Comparison of ENCODE assay signal across 8 cellular contexts in the genomic region with DNA sequence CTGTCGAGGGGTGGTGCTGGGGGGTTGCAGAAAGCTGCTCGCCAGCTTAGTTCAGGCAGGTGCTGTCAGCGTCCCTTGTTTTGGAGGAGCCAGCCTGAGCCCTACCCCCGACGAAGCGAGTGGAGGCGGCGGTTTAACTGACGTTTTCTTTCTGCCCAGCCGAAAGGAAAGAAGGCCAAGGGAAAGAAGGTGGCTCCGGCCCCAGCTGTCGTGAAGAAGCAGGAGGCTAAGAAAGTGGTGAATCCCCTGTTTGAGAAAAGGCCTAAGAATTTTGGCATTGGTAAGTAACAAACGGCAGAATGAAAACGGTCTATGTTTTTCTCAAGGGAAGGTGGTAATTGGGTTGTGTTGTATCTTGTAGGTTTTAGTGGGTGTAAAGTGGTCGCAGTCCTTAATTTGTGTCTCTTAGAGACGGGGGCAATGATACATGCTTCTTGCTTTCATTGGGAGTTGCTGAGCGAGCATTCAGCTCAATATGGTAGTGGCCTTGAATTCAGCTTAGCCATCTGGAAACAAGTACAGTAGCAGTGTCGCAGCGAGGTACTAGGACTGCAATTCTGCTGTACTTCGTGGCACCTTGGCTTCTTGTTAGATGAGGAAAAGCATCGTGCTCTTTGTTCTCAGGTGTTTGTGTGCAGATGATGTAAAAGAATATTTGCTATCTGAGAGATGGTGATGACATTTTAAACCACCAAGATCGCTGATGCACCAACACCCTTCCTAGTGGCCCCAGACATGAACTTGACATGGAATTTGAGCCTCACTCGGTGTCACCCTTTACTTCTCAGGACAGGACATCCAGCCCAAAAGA. TPM values are rescaled to one million over a fixed set of nuclear protein-coding genes. Genes with fewer than 3 reads are reported as not detected.
DNase-seq lines count a peak whose midpoint lies in the region; ATAC-seq lines count a peak whose summit lies in the region.

No MANE protein-coding gene starts in this region.

- peak overlapping the region; percentile 98 for H3K4me3 ChIP-seq in adipocyte (ENCODE audit: low read length)

- H3K9me3 ChIP-seq in adipocyte (ENCODE audit: control insufficient read depth, low read length): no peaks in the 10 kb centered on the region

- peak overlapping the region; percentile 98 for H3K27ac Mint-ChIP-seq in T-helper 2 cell treated with Interferon-gamma antibody and Interleukin-4, amounts not matched to agents 5 μg/mL and 100 μg/mL, for 36 hours

- H3K27me3 ChIP-seq in adipocyte (replicated peaks; ENCODE audit: control insufficient read depth, insufficient read depth, low read length) (no peaks in the 10 kb centered on the region), layer of hippocampus (ENCODE audit: control insufficient read depth, insufficient read depth, low read length) (no peaks in the 10 kb centered on the region)

- no peaks in the 10 kb centered on the region for H3K9me3 Mint-ChIP-seq in T-helper 2 cell treated with Interferon-gamma antibody and Interleukin-4, amounts not matched to agents 5 μg/mL and 100 μg/mL, for 36 hours

- peak overlapping the region; percentile 99 for H3K4me3 Mint-ChIP-seq in T-helper 2 cell treated with Interferon-gamma antibody and Interleukin-4, amounts not matched to agents 5 μg/mL and 100 μg/mL, for 36 hours

- H3K4me1 ChIP-seq in adipocyte (ENCODE audit: control insufficient read depth, insufficient read depth, low read length): peaks cover 37% of the 10 kb centered on the region

- H3K4me1 Mint-ChIP-seq in T-helper 2 cell treated with Interferon-gamma antibody and Interleukin-4, amounts not matched to agents 5 μg/mL and 100 μg/mL, for 36 hours (ENCODE audit: low read depth): peaks cover 33% of the 10 kb centered on the region

- no peak for ATAC-seq in GM18511 (IDR thresholded peaks at IDR 0.05; ENCODE audit: unreplicated experiment)

- H3K36me3 ChIP-seq in adipocyte (ENCODE audit: control insufficient read depth, insufficient read depth, low read length, severe bottlenecking): peaks cover 56% of the 10 kb centered on the region

- H3K27ac ChIP-seq in layer of hippocampus (ENCODE audit: low read depth, low read length) (peak overlapping the region; percentile 83), temporal lobe (ENCODE audit: low read depth, low read length) (peak overlapping the region; percentile 83)

- DNase-seq in T-helper 2 cell treated with Interferon-gamma antibody and Interleukin-4, amounts not matched to agents 5 μg/mL and 100 μg/mL, for 36 hours (ENCODE audit: low spot score): no peak
- DNase-seq in T-helper 2 cell: no peak
- peak; percentile 20 for DNase-seq in adipocyte (ENCODE audit: low read depth)
- DNase-seq in dedifferentiated amniotic fluid mesenchymal stem cell (ENCODE audit: extremely low spot score): no peak
- DNase-seq in NCI-H2029 (lab: John Stamatoyannopoulos, UW): no peak

- no peaks in the 10 kb centered on the region for H3K27me3 Mint-ChIP-seq in T-helper 2 cell treated with Interferon-gamma antibody and Interleukin-4, amounts not matched to agents 5 μg/mL and 100 μg/mL, for 36 hours (ENCODE audit: low read depth)

- peaks cover 59% of the 10 kb centered on the region for H3K36me3 Mint-ChIP-seq in T-helper 2 cell treated with Interferon-gamma antibody and Interleukin-4, amounts not matched to agents 5 μg/mL and 100 μg/mL, for 36 hours (ENCODE audit: low read depth)

- H3K9ac ChIP-seq in adipocyte (ENCODE audit: low read length): peak overlapping the region; percentile 99

RNA-seq across cellular contexts. Expression of a gene that starts 0.9 kb away (rescaled TPM):
- total RNA-seq in temporal lobe: 837 TPM

RNA-seq across cellular contexts. Expression of a gene that starts 1.0 kb away (rescaled TPM):
- 20.2 TPM for total RNA-seq in temporal lobe

RNA-seq across cellular contexts. Expression of a gene that starts 7.3 kb away (rescaled TPM):
- 10.6 TPM for total RNA-seq in temporal lobe

RNA-seq across cellular contexts. Expression of a gene that starts 7.4 kb away (rescaled TPM):
- 11.8 TPM for total RNA-seq in temporal lobe

RNA-seq across cellular contexts. Expression of a gene that starts 13.0 kb away (rescaled TPM):
- 14.8 TPM for total RNA-seq in temporal lobe
